In genomic region chr13:41085961-41086360, GRCh38 we compare ENCODE assay signal across 29 cellular contexts. TPM values are rescaled to one million over a fixed set of nuclear protein-coding genes. Genes with fewer than 3 reads are reported as not detected.
DNase-seq lines count a peak whose midpoint lies in the region; ATAC-seq and TF ChIP-seq lines count a peak whose summit lies in the region.
"Had no signal": no experiment of that assay in that cellular context is flagged by ENCODE, and none has a peak within 500 bp of the region (broad histone marks: within the 10 kb centered on the region; RNA-seq: fewer than 3 reads in every experiment).

No MANE protein-coding gene starts in this region.

- H3K36me3 ChIP-seq in GM23338 (ENCODE audit: insufficient read depth) (peaks cover 7% of the 10 kb centered on the region; the same call in 1 of the 2 replicates), endodermal cell (ENCODE audit: control insufficient read depth, insufficient read depth, low read length) (peaks cover 29% of the 10 kb centered on the region)
- H3K36me3 ChIP-seq: colonic mucosa had no signal

- H3K27ac Mint-ChIP-seq in GM23338 (no peak overlapping the region), endodermal cell (no peak overlapping the region)
- H3K27ac Mint-ChIP-seq in naive thymus-derived CD8-positive, alpha-beta T cell: peak overlapping the region in 8 of 10 donors; percentile 12 to 84 (median 54)
- no peak overlapping the region for H3K27ac Mint-ChIP-seq in activated naive CD8-positive, alpha-beta T cell treated with anti-CD3 and anti-CD28 coated beads, Interleukin-2, amount 50 U/mL, for 24 hours
- H3K27ac Mint-ChIP-seq: activated naive CD8-positive, alpha-beta T cell treated with anti-CD3 and anti-CD28 coated beads, Interleukin-2, amount 10 ng/mL, durations not matched to agents 7 days and 5 days; mesothelial cell of epicardium; natural killer cell; stimulated activated memory B cell treated with anti-CD40 and anti-IgM and Interleukin-4, amounts not matched to agents 10 μg/mL and 1 μg/mL and 100 μg/mL, for 72 hours; type B pancreatic cell had no signal

- H3K4me1 Mint-ChIP-seq in GM23338: peaks cover 7% of the 10 kb centered on the region
- H3K4me1 Mint-ChIP-seq in endodermal cell: peaks cover 5% of the 10 kb centered on the region
- peaks cover 3 to 8% (median 6%) of the 10 kb centered on the region in 4 donors for H3K4me1 Mint-ChIP-seq in naive thymus-derived CD8-positive, alpha-beta T cell
- no peaks in the 10 kb centered on the region for H3K4me1 Mint-ChIP-seq in activated naive CD8-positive, alpha-beta T cell treated with anti-CD3 and anti-CD28 coated beads, Interleukin-2, amount 50 U/mL, for 24 hours
- H3K4me1 Mint-ChIP-seq: mesothelial cell of epicardium, natural killer cell had no signal

- ATAC-seq in GM23338: peak; percentile 99
- peak in 1 of 2 donors; percentile 20 for ATAC-seq in naive thymus-derived CD8-positive, alpha-beta T cell
- ATAC-seq in activated naive CD8-positive, alpha-beta T cell treated with anti-CD3 and anti-CD28 coated beads, Interleukin-2, amount 50 U/mL, for 24 hours: no peak
- ATAC-seq: natural killer cell; stimulated activated memory B cell treated with anti-CD40 and anti-IgM and Interleukin-4, amounts not matched to agents 10 μg/mL and 1 μg/mL and 100 μg/mL, for 72 hours had no signal

- H3K4me3 Mint-ChIP-seq in GM23338 (no peak overlapping the region; the same call in 2 of the 3 replicates), endodermal cell (no peak overlapping the region)
- H3K4me3 Mint-ChIP-seq in naive thymus-derived CD8-positive, alpha-beta T cell: no peak overlapping the region
- no peak overlapping the region for H3K4me3 Mint-ChIP-seq in activated naive CD8-positive, alpha-beta T cell treated with anti-CD3 and anti-CD28 coated beads, Interleukin-2, amount 50 U/mL, for 24 hours
- H3K4me3 Mint-ChIP-seq: activated naive CD8-positive, alpha-beta T cell treated with anti-CD3 and anti-CD28 coated beads, Interleukin-2, amount 10 ng/mL, durations not matched to agents 7 days and 5 days; mesothelial cell of epicardium; natural killer cell; stimulated activated memory B cell treated with anti-CD40 and anti-IgM and Interleukin-4, amounts not matched to agents 10 μg/mL and 1 μg/mL and 100 μg/mL, for 72 hours; type B pancreatic cell had no signal

- no peak overlapping the region for H2AFZ ChIP-seq in GM23338

- no peaks in the 10 kb centered on the region for H3F3A ChIP-seq in GM23338 (replicated peaks; ENCODE audit: low read depth)

- DNase-seq in GM23338 (ENCODE audit: low spot score): peak; percentile 86
- peak; percentile 22 for DNase-seq in M059J (ENCODE audit: low read depth)
- DNase-seq in endodermal cell: peak; percentile 77
- no peak for DNase-seq in naive thymus-derived CD8-positive, alpha-beta T cell
- DNase-seq in activated naive CD8-positive, alpha-beta T cell treated with anti-CD3 and anti-CD28 coated beads, Interleukin-2, amount 50 U/mL, for 24 hours: no peak
- no peak for DNase-seq in NCI-H128 (lab: John Stamatoyannopoulos, UW; ENCODE audit: unreplicated experiment)
- DNase-seq in kidney glomerular epithelial cell (lab: John Stamatoyannopoulos, UW): no peak
- DNase-seq: activated CD4-positive, alpha-beta T cell treated with anti-CD3 and anti-CD28 coated beads, Interleukin-2, amount 50 U/mL, for 1 hour; activated effector memory CD4-positive, alpha-beta T cell treated with Interleukin-2 at 50 U/mL for 16 hours; activated naive CD8-positive, alpha-beta T cell treated with anti-CD3 and anti-CD28 coated beads, Interleukin-2, amount 10 ng/mL, durations not matched to agents 7 days and 5 days; activated T-cell treated with anti-CD3 and anti-CD28 coated beads, Interleukin-2, amount 50 U/mL, for 1 hour; C1 segment of cervical spinal cord; colonic mucosa; DMS79; effector CD8-positive, alpha-beta T cell; GF-D8; GOT3; hypothalamus; natural killer cell; NCI-H1436 treated with DMSO at 0.1 percent for 48 hours; stimulated activated CD4-positive, alpha-beta T cell treated with anti-CD3 and anti-CD28 coated beads, Interleukin-15, amount 100 ng/mL, for 24 hours; substantia nigra; T1000 had no signal

- WGBS in endodermal cell (ENCODE audit: insufficient coverage in 1 of 2, insufficient read length in 1 of 2), 2 experiments: 59% methylated on average over 1 of the region's 1 CpG; no CpG with 5 or more reads in 1 of the 2 experiments

- H3K9ac ChIP-seq in endodermal cell (ENCODE audit: extremely low read depth, low read length, poor library complexity, severe bottlenecking): no peak overlapping the region

- no peak overlapping the region for H3K4me3 ChIP-seq in GM23338
- no peak overlapping the region for H3K4me3 ChIP-seq in endodermal cell (ENCODE audit: low read length)
- H3K4me3 ChIP-seq: ascending aorta, cardiac muscle cell, colonic mucosa had no signal

- POLR2A ChIA-PET in naive thymus-derived CD8-positive, alpha-beta T cell (lab: Charles Lee): no interaction called here

- H3K27me3 ChIP-seq in GM23338 (ENCODE audit: insufficient read depth): no peaks in the 10 kb centered on the region
- no peaks in the 10 kb centered on the region for H3K27me3 ChIP-seq in endodermal cell (ENCODE audit: control insufficient read depth, insufficient read depth, low read length, poor library complexity, severe bottlenecking)
- H3K27me3 ChIP-seq: ascending aorta, cardiac muscle cell, colonic mucosa had no signal

- no peaks in the 10 kb centered on the region; the same call in 1 of the 2 replicates for H3K4me1 ChIP-seq in GM23338 (ENCODE audit: insufficient read depth)
- no peaks in the 10 kb centered on the region for H3K4me1 ChIP-seq in endodermal cell (ENCODE audit: control insufficient read depth, insufficient read depth, low read length)
- H3K4me1 ChIP-seq: ascending aorta, colonic mucosa had no signal

- no peaks in the 10 kb centered on the region for H3K27me3 Mint-ChIP-seq in GM23338 (ENCODE audit: insufficient read depth, low read depth, poor library complexity)
- no peaks in the 10 kb centered on the region for H3K27me3 Mint-ChIP-seq in endodermal cell (ENCODE audit: insufficient read depth)
- H3K27me3 Mint-ChIP-seq in naive thymus-derived CD8-positive, alpha-beta T cell: no peaks in the 10 kb centered on the region
- no peaks in the 10 kb centered on the region for H3K27me3 Mint-ChIP-seq in activated naive CD8-positive, alpha-beta T cell treated with anti-CD3 and anti-CD28 coated beads, Interleukin-2, amount 50 U/mL, for 24 hours
- H3K27me3 Mint-ChIP-seq: activated naive CD8-positive, alpha-beta T cell treated with anti-CD3 and anti-CD28 coated beads, Interleukin-2, amount 10 ng/mL, durations not matched to agents 7 days and 5 days; stimulated activated memory B cell treated with anti-CD40 and anti-IgM and Interleukin-4, amounts not matched to agents 10 μg/mL and 1 μg/mL and 100 μg/mL, for 72 hours; type B pancreatic cell had no signal

- H3K27ac ChIP-seq in GM23338 (ENCODE audit: low read depth) (no peak overlapping the region), endodermal cell (ENCODE audit: low read depth, low read length) (no peak overlapping the region)
- H3K27ac ChIP-seq: ascending aorta, cardiac muscle cell, colonic mucosa, HL-60 had no signal

- no peaks in the 10 kb centered on the region for H3K9me2 ChIP-seq in GM23338 (ENCODE audit: insufficient read depth)

- TF ChIP-seq CTCF in GM23338 (conservative IDR thresholded peaks at IDR 0.05; ENCODE audit: low read depth in 2 of 2): no peak
- no peak for TF ChIP-seq CTCF in endodermal cell (conservative IDR thresholded peaks at IDR 0.05)

- 0 out of 2 replicates have a peak, but pooled peaks cover 4% of the 10 kb centered on the region for H4K20me1 ChIP-seq in GM23338 (replicated peaks; ENCODE audit: insufficient read depth)

- H3K9me3 ChIP-seq in endodermal cell (ENCODE audit: control insufficient read depth, low read length): no peaks in the 10 kb centered on the region
- H3K9me3 ChIP-seq: ascending aorta, colonic mucosa had no signal

- peaks cover 11% of the 10 kb centered on the region for H3K36me3 Mint-ChIP-seq in GM23338 (ENCODE audit: low read depth)
- H3K36me3 Mint-ChIP-seq in endodermal cell (ENCODE audit: low read depth): peaks cover 26% of the 10 kb centered on the region
- H3K36me3 Mint-ChIP-seq in naive thymus-derived CD8-positive, alpha-beta T cell: peaks cover 14 to 30% (median 22%) of the 10 kb centered on the region in 3 donors
- peaks cover 13% of the 10 kb centered on the region for H3K36me3 Mint-ChIP-seq in activated naive CD8-positive, alpha-beta T cell treated with anti-CD3 and anti-CD28 coated beads, Interleukin-2, amount 50 U/mL, for 24 hours (ENCODE audit: low read depth)

- no peaks in the 10 kb centered on the region for H3K9me3 Mint-ChIP-seq in GM23338
- H3K9me3 Mint-ChIP-seq in endodermal cell: no peaks in the 10 kb centered on the region
- H3K9me3 Mint-ChIP-seq in naive thymus-derived CD8-positive, alpha-beta T cell: peaks cover 0 to 12% (median 4%) of the 10 kb centered on the region in 9 donors
- peaks cover 4% of the 10 kb centered on the region for H3K9me3 Mint-ChIP-seq in activated naive CD8-positive, alpha-beta T cell treated with anti-CD3 and anti-CD28 coated beads, Interleukin-2, amount 50 U/mL, for 24 hours
- H3K9me3 Mint-ChIP-seq: mesothelial cell of epicardium; natural killer cell; stimulated activated memory B cell treated with anti-CD40 and anti-IgM and Interleukin-4, amounts not matched to agents 10 μg/mL and 1 μg/mL and 100 μg/mL, for 72 hours; type B pancreatic cell had no signal

- no peaks in the 10 kb centered on the region for H3K79me2 ChIP-seq in GM23338 (replicated peaks; ENCODE audit: insufficient read depth)

- H3K4me2 ChIP-seq in GM23338: no peak overlapping the region

RNA-seq across cellular contexts. Expression of gene WBP4, which starts 24.7 kb away (rescaled TPM):
- total RNA-seq in GM23338 (2014; rRNA removed; shearing (Covaris generic)): 7.6 TPM in 2 replicates
- polyA plus RNA-seq in GM23338 (2016; fragmentation: Nextera tagmentation; extraction: Ambion mirVana): 33.2 and 33.8 TPM in 2 replicates
- 6.9 and 9.8 TPM in 2 replicates for total RNA-seq in M059J (2014; rRNA removed; shearing (Covaris generic))
- total RNA-seq in endodermal cell: 10 to 100 TPM in 1 of 2 donors, 1 to 10 TPM in 1; 8.9 to 15.2 TPM
- polyA plus RNA-seq in endodermal cell (2013, experiment 1 of 2): 22.9 TPM
- polyA plus RNA-seq in endodermal cell (2013, experiment 2 of 2): 20.9 TPM
- 1 to 10 TPM; 8.8 to 9.0 TPM for total RNA-seq in naive thymus-derived CD8-positive, alpha-beta T cell
- polyA plus RNA-seq in naive thymus-derived CD8-positive, alpha-beta T cell: 1 to 10 TPM; 3.7 to 4.9 (median 3.9) TPM

RNA-seq across cellular contexts. Expression of gene KBTBD6, which starts 46.6 kb away (rescaled TPM):
- total RNA-seq in GM23338 (2014; rRNA removed; shearing (Covaris generic)): 12.5 and 13.5 TPM in 2 replicates
- polyA plus RNA-seq in GM23338 (2016; fragmentation: Nextera tagmentation; extraction: Ambion mirVana): 4.9 and 5.7 TPM in 2 replicates
- total RNA-seq in M059J (2014; rRNA removed; shearing (Covaris generic)): 3.1 and 6.9 TPM in 2 replicates
- total RNA-seq in endodermal cell: 10 to 100 TPM in 1 of 2 donors, 1 to 10 TPM in 1; 8.5 to 10.2 TPM
- 13.9 TPM for polyA plus RNA-seq in endodermal cell (2013, experiment 1 of 2)
- 13.8 TPM for polyA plus RNA-seq in endodermal cell (2013, experiment 2 of 2)
- total RNA-seq in naive thymus-derived CD8-positive, alpha-beta T cell: 1 to 10 TPM; 5.4 to 5.7 TPM
- polyA plus RNA-seq in naive thymus-derived CD8-positive, alpha-beta T cell: 1 to 10 TPM; 2.3 to 4.9 (median 4.4) TPM

Comparison
In these comparisons a context has a peak if more than half of its experiments do, and no peak if none do; other contexts are left out.
1. DNase-seq: peak in GM23338 (single experiment), M059J (single experiment) and endodermal cell (single experiment); none in naive thymus-derived CD8-positive, alpha-beta T cell (0 of 10), activated naive CD8-positive, alpha-beta T cell treated with anti-CD3 and anti-CD28 coated beads, Interleukin-2, amount 50 U/mL, for 24 hours (single experiment), NCI-H128 (single experiment) and kidney glomerular epithelial cell (single experiment).
2. H3K27ac Mint-ChIP-seq: peak in naive thymus-derived CD8-positive, alpha-beta T cell (8 of 10); none in GM23338 (single experiment), endodermal cell (single experiment) and activated naive CD8-positive, alpha-beta T cell treated with anti-CD3 and anti-CD28 coated beads, Interleukin-2, amount 50 U/mL, for 24 hours (single experiment).